In the genomic region with DNA sequence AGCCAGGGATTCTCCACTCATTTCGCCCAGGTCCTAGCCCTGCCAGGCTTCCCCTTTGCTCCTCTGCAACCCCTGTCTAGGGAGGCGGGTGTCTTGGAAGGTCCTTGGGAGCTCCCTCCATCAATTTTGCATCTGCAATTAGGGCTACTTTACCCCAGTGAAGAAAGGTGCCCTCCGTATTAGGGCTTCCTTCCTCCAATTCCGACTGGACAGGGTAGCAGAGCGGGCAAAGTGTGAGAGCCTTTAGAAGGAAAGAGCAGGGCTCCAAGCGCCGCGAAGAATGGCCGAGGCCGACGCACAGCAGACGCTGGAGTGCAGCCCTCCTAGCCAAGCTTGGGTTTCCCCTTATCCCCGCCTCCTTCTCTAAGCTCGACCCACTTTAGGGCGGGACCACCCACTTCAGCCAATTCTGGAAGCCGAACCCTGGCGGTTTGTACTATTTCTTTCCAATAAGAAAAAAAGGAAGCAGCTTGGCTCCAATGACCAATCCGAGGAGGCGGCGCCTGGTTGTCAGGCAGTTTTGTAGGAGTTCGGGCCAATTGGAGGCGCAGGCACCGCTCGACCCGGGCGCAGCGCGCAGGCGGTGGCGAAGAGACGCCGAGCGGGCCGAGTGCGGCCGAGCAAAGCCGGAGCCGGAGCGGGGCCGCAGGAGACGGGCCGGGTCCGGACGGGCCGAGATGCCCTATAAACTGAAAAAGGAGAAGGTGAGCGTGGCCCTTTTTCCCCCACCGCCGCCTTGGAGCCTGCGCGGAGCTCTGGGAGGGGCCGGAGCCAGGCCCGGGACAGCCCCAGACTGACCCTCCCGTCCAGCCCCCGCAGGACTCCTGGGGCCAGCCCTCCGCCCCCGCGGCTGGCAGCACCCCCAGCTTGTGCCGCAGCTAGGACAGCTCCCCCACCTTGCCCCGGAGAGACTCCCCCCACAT, we compare ENCODE assay signal across 8 cellular contexts. TPM values are rescaled to one million over a fixed set of nuclear protein-coding genes. Genes with fewer than 3 reads are reported as not detected.
DNase-seq lines count a peak whose midpoint lies in the region; ATAC-seq, FAIRE-seq and TF ChIP-seq lines count a peak whose summit lies in the region.

Gene PPP2R5D (plus strand): TSS at position 570 of the 923 bp plus-strand sequence. CDS start 108 bp downstream, at position 678.

- H3K9me3 Mint-ChIP-seq in Calu3 (ENCODE audit: low read depth, unreplicated experiment): no peaks in the 10 kb centered on the region

- H3F3A ChIP-seq in OCI-LY1 (ENCODE audit: insufficient read depth, low read length): peaks cover 4% of the 10 kb centered on the region; the same call in 1 of the 2 replicates

- peak within 1 kb of the TSS; percentile 88 for H3K4me2 ChIP-seq in OCI-LY1 (ENCODE audit: low read length)

- peak within 1 kb of the TSS; percentile 84 for H3K4me3 Mint-ChIP-seq in Calu3 (ENCODE audit: low read depth, unreplicated experiment)

- H2AFZ ChIP-seq in OCI-LY1 (ENCODE audit: low read length): no peak within 1 kb of the TSS

- under 1% methylated on average over 59 of the region's 59 CpGs for WGBS in HUES64
- 1% methylated on average over 37 to 52 of the region's 59 CpGs for WGBS in mesodermal cell (ENCODE audit: insufficient coverage in 2 of 2), 2 experiments

- H3K9me3 ChIP-seq in HUES64 (ENCODE audit: insufficient read depth, low read depth, low read length) (no peaks in the 10 kb centered on the region), OCI-LY1 (ENCODE audit: low read length) (no peaks in the 10 kb centered on the region), mesodermal cell (ENCODE audit: control insufficient read depth, low read length) (no peaks in the 10 kb centered on the region)

- H3K4me3 ChIP-seq in HUES64 (ENCODE audit: low read length) (peak within 1 kb of the TSS; percentile 75), OCI-LY1 (ENCODE audit: low read depth, low read length, poor library complexity, severe bottlenecking) (peak within 1 kb of the TSS; percentile 83), mesodermal cell (ENCODE audit: extremely low read depth, insufficient read depth, low read length, poor library complexity, severe bottlenecking) (peak within 1 kb of the TSS; percentile 86)

- H4K20me1 ChIP-seq in OCI-LY1 (ENCODE audit: insufficient read depth, low read length): no peaks in the 10 kb centered on the region

- CTCF ChIA-PET in Calu3 (lab: Charles Lee): interaction anchor here (0.6 to 1.5 kb wide), 16 partner anchors 10 to 695 kb away, joined by 3 to 6 read pairs (median 4); partner anchors contain the start of genes CNPY3, CUL7 and GNMT

- peak within 1 kb of the TSS; percentile 77 for H3K9ac ChIP-seq in HUES64 (ENCODE audit: low read depth, low read length)
- H3K9ac ChIP-seq in OCI-LY1 (ENCODE audit: low read length): peak within 1 kb of the TSS; percentile 85

- H3K36me3 Mint-ChIP-seq in Calu3 (ENCODE audit: insufficient read depth, unreplicated experiment): peaks cover 26% of the 10 kb centered on the region

- H3K27me3 ChIP-seq in HUES64 (ENCODE audit: insufficient read depth, low read length) (no peaks in the 10 kb centered on the region), OCI-LY1 (ENCODE audit: insufficient read depth, low read length) (no peaks in the 10 kb centered on the region)

- no peaks in the 10 kb centered on the region for H3K9me2 ChIP-seq in OCI-LY1 (ENCODE audit: low read depth, low read length)

- intact Hi-C loops in Calu3 (cut with micrococcal nuclease; ENCODE audit: unreplicated experiment): loop anchor here (5.0 kb wide), 1 partner anchor 82 kb away; no protein-coding TSS in a partner anchor

- TSS peak; percentile 45 for BruUV-seq in Calu3 (replicated peaks; lab: Mats Ljungman, UMichigan)

- DNase-seq in Calu3: peak; percentile 99
- DNase-seq in activated CD8-positive, alpha-beta memory T cell treated with anti-CD3 and anti-CD28 coated beads, Interleukin-2, amount 50 U/mL, for 4 hours: peak; percentile 95
- peak; percentile 92 to 95 for DNase-seq in stimulated activated CD8-positive, alpha-beta memory T cell treated with anti-CD3 and anti-CD28 coated beads, Interleukin-15, amount 100 ng/mL, for 4 hours (ENCODE audit: low read depth in 2 of 2)

- H3K4me1 ChIP-seq in HUES64 (ENCODE audit: insufficient read depth, low read length): peaks cover 7% of the 10 kb centered on the region; the same call in 1 of the 2 replicates
- H3K4me1 ChIP-seq in OCI-LY1 (ENCODE audit: insufficient read depth, low read length, severe bottlenecking): peaks cover 42% of the 10 kb centered on the region
- peaks cover 10% of the 10 kb centered on the region for H3K4me1 ChIP-seq in mesodermal cell (ENCODE audit: control insufficient read depth, insufficient read depth, low read length, poor library complexity, severe bottlenecking)

- H3K27me3 Mint-ChIP-seq in Calu3 (ENCODE audit: unreplicated experiment): no peaks in the 10 kb centered on the region

- H3K27ac Mint-ChIP-seq in Calu3 (ENCODE audit: unreplicated experiment): peak within 1 kb of the TSS; percentile 24

- H3K4me1 Mint-ChIP-seq in Calu3 (ENCODE audit: low read depth, unreplicated experiment): peaks cover 43% of the 10 kb centered on the region

- TF ChIP-seq CTCF in Calu3 (IDR thresholded peaks at IDR 0.05; ENCODE audit: unreplicated experiment) (no peak), OCI-LY1 (IDR thresholded peaks at IDR 0.05; ENCODE audit: low read length) (no peak)

- H3K27ac ChIP-seq in HUES64 (ENCODE audit: low read depth, low read length): peak within 1 kb of the TSS; percentile 73
- H3K27ac ChIP-seq in OCI-LY1 (ENCODE audit: low read depth, low read length, poor library complexity, severe bottlenecking): peak within 1 kb of the TSS; percentile 52
- peak within 1 kb of the TSS; percentile 77 for H3K27ac ChIP-seq in mesodermal cell (ENCODE audit: low read depth, low read length, severe bottlenecking)

- H3K36me3 ChIP-seq in HUES64 (ENCODE audit: insufficient read depth, low read length) (peaks cover 8% of the 10 kb centered on the region; the same call in 1 of the 2 replicates), OCI-LY1 (ENCODE audit: insufficient read depth, low read length) (peaks cover 15% of the 10 kb centered on the region; the same call in 1 of the 2 replicates), mesodermal cell (ENCODE audit: control insufficient read depth, insufficient read depth, low read length) (peaks cover 29% of the 10 kb centered on the region)

- ATAC-seq in GM21447 (IDR thresholded peaks at IDR 0.05; ENCODE audit: unreplicated experiment): peak; percentile 97

- peak; percentile 94 for FAIRE-seq in endometrium (lab: Jason Lieb, UNC)

- H3K79me2 ChIP-seq in OCI-LY1 (ENCODE audit: insufficient read depth, low read length): peaks cover 6% of the 10 kb centered on the region

RNA-seq across cellular contexts. Expression of gene PPP2R5D, which starts in this region (rescaled TPM):
- 49.4 and 55.8 TPM in 2 replicates for total RNA-seq in Calu3 (2022)
- polyA plus RNA-seq in HUES64 (2013, experiment 1 of 2): 41.2 TPM
- 46.0 TPM for polyA plus RNA-seq in HUES64 (2013, experiment 2 of 2)
- polyA plus RNA-seq in mesodermal cell (2013, experiment 1 of 2): 74.9 TPM
- polyA plus RNA-seq in mesodermal cell (2013, experiment 2 of 2): 73.0 TPM

Comparison
In these comparisons a context has a peak if more than half of its experiments do, and no peak if none do; other contexts are left out.
1. Peak in every context shown above with its lines: DNase-seq, ATAC-seq, H3K4me3 ChIP-seq and H3K27ac ChIP-seq.